Comparison of ENCODE assay signal across 8 cellular contexts in the genomic region with DNA sequence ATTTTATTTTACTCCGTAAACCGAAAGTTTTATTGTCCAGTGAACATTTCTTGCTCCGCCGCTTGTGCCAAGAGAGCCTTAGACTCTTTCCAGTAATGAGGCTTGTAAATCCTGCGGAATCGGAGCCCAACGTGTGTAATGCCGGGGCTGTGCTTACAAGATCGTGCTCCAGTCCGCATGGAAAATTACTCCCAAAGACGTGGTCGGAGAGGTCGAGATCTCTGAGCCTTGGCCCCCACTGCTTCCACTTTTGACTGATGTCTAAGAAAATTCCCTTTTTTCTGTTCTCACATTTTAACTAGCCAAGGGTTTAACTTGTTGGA. TPM values are rescaled to one million over a fixed set of nuclear protein-coding genes. Genes with fewer than 3 reads are reported as not detected.
A peak's percentile ranks its signal among the peaks of the same experiment; 100 is the strongest.
DNase-seq lines count a peak whose midpoint lies in the region; ATAC-seq lines count a peak whose summit lies in the region.

No MANE protein-coding gene starts in this region.

- H3K4me3 Mint-ChIP-seq in T-helper 17 cell = peak overlapping the region; percentile 47

- no peaks in the 10 kb centered on the region for H3K9me3 ChIP-seq in T-helper 17 cell (ENCODE audit: control insufficient read depth, low read length, poor library complexity, severe bottlenecking)

- intact Hi-C loops in Right ventricle myocardium superior (cut with DNase I) = loop anchor here (10.0 kb wide), 1 partner anchor 87 kb away; no protein-coding TSS in a partner anchor

- H3K27ac Mint-ChIP-seq in T-helper 17 cell = no peak overlapping the region

- H3K27me3 Mint-ChIP-seq in T-helper 17 cell = peaks cover 65% of the 10 kb centered on the region

- peak; percentile 72 for DNase-seq in NCI-H2107 treated with DMSO at 0.1 percent for 48 hours (lab: John Stamatoyannopoulos, UW; ENCODE audit: unreplicated experiment)
- DNase-seq in NCI-H2107 (lab: John Stamatoyannopoulos, UW) = no peak
- DNase-seq in T-helper 17 cell = no peak
- DNase-seq in Right ventricle myocardium superior = peak; percentile 57
- peak; percentile 29 for DNase-seq in pulmonary artery endothelial cell (ENCODE audit: low read depth, low spot score)
- DNase-seq in KG1 (lab: John Stamatoyannopoulos, UW) = no peak
- no peak for DNase-seq in NCI-H2171 treated with DMSO at 0.1 percent for 48 hours (lab: John Stamatoyannopoulos, UW)

- peaks cover 3% of the 10 kb centered on the region for H3K36me3 Mint-ChIP-seq in T-helper 17 cell (ENCODE audit: low read depth)

- peaks cover 6% of the 10 kb centered on the region for H3K4me1 Mint-ChIP-seq in T-helper 17 cell

- no peak for ATAC-seq in T-helper 17 cell
- peak; percentile 32 for ATAC-seq in Right ventricle myocardium superior (ENCODE audit: poor library complexity)
- ATAC-seq in GM21367 (IDR thresholded peaks at IDR 0.05; ENCODE audit: unreplicated experiment) = no peak

RNA-seq across cellular contexts. Expression of gene PLOD2, which starts 0.7 kb away (rescaled TPM):
- total RNA-seq in T-helper 17 cell (1 to 10 TPM in 1 of 2 donors, under 1 TPM in 1; 0.17 to 1.9 TPM), Right ventricle myocardium superior (16.9 TPM), pulmonary artery endothelial cell (312 and 355 TPM in 2 replicates)

Comparison
In these comparisons a context has a peak if more than half of its experiments do, and no peak if none do; other contexts are left out.
1. DNase-seq: peak in NCI-H2107 treated with DMSO at 0.1 percent for 48 hours (single experiment), Right ventricle myocardium superior (single experiment) and pulmonary artery endothelial cell (single experiment); none in NCI-H2107 (single experiment), T-helper 17 cell (0 of 3), KG1 (single experiment) and NCI-H2171 treated with DMSO at 0.1 percent for 48 hours (single experiment).
2. RNA of gene PLOD2, which starts 0.7 kb away (total RNA-seq): 312 to 355 TPM in pulmonary artery endothelial cell; 16.9 TPM in Right ventricle myocardium superior (single experiment) and 0.17 to 1.9 TPM in T-helper 17 cell; every median in the first group is over 10 times any median in the second.